Comparison of ENCODE assay signal across 1 cellular context in genomic region chr20:32205502-32206382, GRCh38.
TF ChIP-seq lines count a peak whose summit lies in the region.

No MANE protein-coding gene starts in this region.

TF ChIP-seq in K562, 482 proteins besides CTCF, POLR2A, EP300 and RAD21:
- TF ChIP-seq HMBOX1 (IDR thresholded peaks at IDR 0.05) (peak; percentile 58), SFPQ (IDR thresholded peaks at IDR 0.05; ENCODE audit: low read depth, low read length) (no peak), ELF2 (CRISPR knock-in tag; IDR thresholded peaks at IDR 0.05) (no peak), TAL1 (IDR thresholded peaks at IDR 0.05) (0 out of 2 replicates have a peak, but pooled peaks have one; percentile 2), ZKSCAN3 (CRISPR knock-in tag; IDR thresholded peaks at IDR 0.05) (no peak), ZKSCAN8 (CRISPR knock-in tag; IDR thresholded peaks at IDR 0.05) (no peak), CXXC5 (CRISPR knock-in tag; IDR thresholded peaks at IDR 0.05) (peak; percentile 37; the same call in 1 of the 2 replicates), RBFOX2 (IDR thresholded peaks at IDR 0.05; ENCODE audit: low read depth, low read length) (0 out of 2 replicates have a peak, but pooled peaks have one; percentile 8), YBX1 (IDR thresholded peaks at IDR 0.05) (no peak), PML (IDR thresholded peaks at IDR 0.05; ENCODE audit: low read length) (0 out of 2 replicates have a peak, but pooled peaks have one; percentile 23), ESRRA (IDR thresholded peaks at IDR 0.05; ENCODE audit: borderline replicate concordance, low read depth) (no peak), PBX2 (CRISPR knock-in tag; IDR thresholded peaks at IDR 0.05; ENCODE audit: low read depth) (no peak), PBX2 (tag; conservative IDR thresholded peaks at IDR 0.05; ENCODE audit: low read depth) (no peak), MEF2D (tag; conservative IDR thresholded peaks at IDR 0.05; ENCODE audit: low read depth) (0 out of 2 replicates have a peak, but pooled peaks have one; percentile 31), ATF3 (IDR thresholded peaks at IDR 0.05) (peak; percentile 71), ATF3 (CRISPR knock-in tag; conservative IDR thresholded peaks at IDR 0.05) (no peak), PRPF4 (IDR thresholded peaks at IDR 0.05; ENCODE audit: insufficient read depth, low read depth, low read length, poor library complexity, severe bottlenecking) (no peak), ATF7 (IDR thresholded peaks at IDR 0.05) (0 out of 2 replicates have a peak, but pooled peaks have one; percentile 25), NFRKB (IDR thresholded peaks at IDR 0.05; ENCODE audit: low read depth) (no peak), KAT2B (IDR thresholded peaks at IDR 0.05; ENCODE audit: low read depth, low read length) (no peak), CUX1 (CRISPR knock-in tag; IDR thresholded peaks at IDR 0.05) (no peak), CEBPG (CRISPR knock-in tag; IDR thresholded peaks at IDR 0.05) (no peak), CEBPG (tag; conservative IDR thresholded peaks at IDR 0.05 in 1 of 2, IDR thresholded peaks at IDR 0.05 in 1 of 2) (peak; percentile 34 to 67; a peak in 3 of 4 replicates), MEF2A (IDR thresholded peaks at IDR 0.05; ENCODE audit: control insufficient read depth, low read depth, low read length) (peak; percentile 44; the same call in 1 of the 2 replicates), SMARCA4 (IDR thresholded peaks at IDR 0.05) (no peak)
TF ChIP-seq in K562: peak in this region for 10.
